ENCODE assay signal across 13 cellular contexts in the genomic region with DNA sequence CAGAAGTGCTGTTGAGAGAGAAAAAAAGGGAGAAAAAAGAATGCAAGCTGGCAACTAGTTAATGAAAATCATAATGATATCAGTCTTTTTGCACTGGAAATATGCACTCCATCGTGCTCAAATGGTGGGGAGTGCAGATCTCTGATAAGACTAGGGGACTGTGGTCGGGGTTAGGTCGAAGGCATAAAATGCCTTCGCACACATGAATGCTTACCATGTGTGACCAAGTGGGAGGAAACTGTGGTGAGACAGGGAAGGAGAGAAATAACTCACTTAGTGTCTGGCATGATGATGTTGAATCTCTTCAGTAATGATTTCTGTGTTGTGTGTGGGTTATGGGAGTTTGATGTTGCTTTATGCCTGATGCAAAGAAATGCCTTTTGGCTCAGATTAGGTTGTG.
DNase-seq lines count a peak whose midpoint lies in the region; ATAC-seq, FAIRE-seq and TF ChIP-seq lines count a peak whose summit lies in the region.
"Had no signal": no experiment of that assay in that cellular context is flagged by ENCODE, and none has a peak within 500 bp of the region (broad histone marks: within the 10 kb centered on the region; RNA-seq: fewer than 3 reads in every experiment).

No MANE protein-coding gene starts in this region.

- no peaks in the 10 kb centered on the region for H3K27me3 ChIP-seq in kidney epithelial cell (ENCODE audit: control insufficient read depth, insufficient read depth, low read length)
- H3K27me3 ChIP-seq: breast epithelium had no signal

- TF ChIP-seq POLR2A in H54 (IDR thresholded peaks at IDR 0.05; ENCODE audit: low read depth, low read length) = no peak

- no peaks in the 10 kb centered on the region for H3K36me3 ChIP-seq in kidney epithelial cell (ENCODE audit: control insufficient read depth, insufficient read depth, low read length)
- H3K36me3 ChIP-seq: breast epithelium had no signal

- no peak overlapping the region for H3K4me3 ChIP-seq in kidney epithelial cell (ENCODE audit: low read depth, low read length)
- H3K4me3 ChIP-seq: breast epithelium had no signal

- TF ChIP-seq CTCF in kidney epithelial cell (IDR thresholded peaks at IDR 0.05; ENCODE audit: insufficient read depth, low read length, poor library complexity, severe bottlenecking) (no peak), GM10248 (IDR thresholded peaks at IDR 0.05; ENCODE audit: control extremely low read depth, extremely low read depth, low read depth, missing control alignments) (no peak)

- FAIRE-seq in H54 (lab: Jason Lieb, UNC) = no peak

- peak; percentile 9 for DNase-seq in kidney epithelial cell (ENCODE audit: low read depth)
- DNase-seq in globus pallidus (ENCODE audit: low spot score) = no peak
- DNase-seq in GM10248 (ENCODE audit: extremely low spot score) = no peak
- no peak for DNase-seq in DMS79 (lab: John Stamatoyannopoulos, UW)
- DNase-seq in H54 (ENCODE audit: insufficient read length, low spot score) = no peak
- DNase-seq: activated T-cell treated with anti-CD3 and anti-CD28 coated beads, Interleukin-2, amount 50 U/mL, for 24 hours; C1 segment of cervical spinal cord; substantia nigra; T-helper 9 cell had no signal

- ATAC-seq in GM18520 (IDR thresholded peaks at IDR 0.05; ENCODE audit: unreplicated experiment) (peak; percentile 60), HG02623 (IDR thresholded peaks at IDR 0.05; ENCODE audit: unreplicated experiment) (peak; percentile 73), HG03571 (IDR thresholded peaks at IDR 0.05; ENCODE audit: unreplicated experiment) (peak; percentile 57)

- POLR2A ChIA-PET in GM10248 (lab: Yijun Ruan, JAX) = no interaction called here

- CTCF ChIA-PET in GM10248 (lab: Yijun Ruan, JAX) = no interaction called here
